9 cellular contexts compared by ENCODE assay signal in the genomic region with DNA sequence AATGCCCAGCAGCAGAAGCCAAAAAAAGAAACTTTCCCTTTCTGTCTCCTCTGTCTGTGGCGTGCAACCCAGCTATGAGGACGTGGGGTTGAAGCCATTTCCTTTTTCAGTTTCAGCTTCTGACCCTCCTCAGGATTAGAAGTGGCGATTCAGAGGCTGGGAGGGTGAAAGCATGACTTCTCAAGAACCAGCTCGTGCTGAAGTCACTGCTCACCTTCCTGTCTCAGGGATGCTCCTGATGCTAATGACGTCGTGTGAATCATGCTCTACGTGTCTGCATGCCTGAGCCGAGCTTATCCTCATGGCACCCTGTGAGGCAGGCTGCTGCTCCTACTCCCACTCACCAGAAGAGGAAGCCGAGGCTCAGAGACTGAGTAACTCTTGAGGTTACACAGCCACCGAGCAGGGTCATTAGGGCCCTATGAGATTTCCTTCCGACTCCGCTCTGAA. TPM values are rescaled to one million over a fixed set of nuclear protein-coding genes. Genes with fewer than 3 reads are reported as not detected.
DNase-seq lines count a peak whose midpoint lies in the region; ATAC-seq, FAIRE-seq and TF ChIP-seq lines count a peak whose summit lies in the region.
"Had no signal": no experiment of that assay in that cellular context is flagged by ENCODE, and none has a peak within 500 bp of the region (broad histone marks: within the 10 kb centered on the region; RNA-seq: fewer than 3 reads in every experiment).

No MANE protein-coding gene starts in this region.

- no peak overlapping the region for H3K4me3 ChIP-seq in A549

- CTCF ChIA-PET in A549 (lab: Yijun Ruan, JAX): interaction anchor here (1.6 to 2.6 kb wide), 3 partner anchors 17 to 85 kb away, joined by 8 to 12 read pairs (median 10); no protein-coding TSS in a partner anchor

- TF ChIP-seq POLR2A in A549 (IDR thresholded peaks at IDR 0.05; ENCODE audit: low read length): no peak

- TF ChIP-seq CTCF in A549 (IDR thresholded peaks at IDR 0.05): no peak

- no peaks in the 10 kb centered on the region for H3K4me1 ChIP-seq in A549

- no peak for TF ChIP-seq EP300 in A549 (IDR thresholded peaks at IDR 0.05)

- POLR2A ChIA-PET in A549 (lab: Yijun Ruan, JAX): no interaction called here

- ATAC-seq in A549 (peak; percentile 65 to 66), GM18502 (IDR thresholded peaks at IDR 0.05; ENCODE audit: poor library complexity, unreplicated experiment) (peak; percentile 88), HG02623 (IDR thresholded peaks at IDR 0.05; ENCODE audit: unreplicated experiment) (peak; percentile 76)

- TF ChIP-seq RAD21 in A549 (conservative IDR thresholded peaks at IDR 0.05 in 1 of 2, IDR thresholded peaks at IDR 0.05 in 1 of 2): no peak

- no peak for FAIRE-seq in A549 (lab: Jason Lieb, UNC)
- FAIRE-seq in urothelium cell line (lab: Jason Lieb, UNC): peak; percentile 92
- FAIRE-seq: colon had no signal

- WGBS in A549 (ENCODE audit: missing lambda C conversion rate): 39% methylated on average over 12 of the region's 12 CpGs

- H3K27ac ChIP-seq in A549: no peak overlapping the region

- no peaks in the 10 kb centered on the region for H3K9me3 ChIP-seq in A549

- peak in 1 of 2 experiments; percentile 44 for DNase-seq in A549 (ENCODE audit: low read depth in 1 of 2, low spot score in 1 of 2)
- DNase-seq in NOMO-1 treated with DMSO at 0.1 percent for 48 hours (lab: John Stamatoyannopoulos, UW; ENCODE audit: unreplicated experiment): peak; percentile 83
- DNase-seq in fibroblast of peridontal ligament (ENCODE audit: extremely low read depth): peak; percentile 28
- peak; percentile 80 for DNase-seq in urothelium cell line (ENCODE audit: low spot score)
- DNase-seq in amniotic stem cell (lab: John Stamatoyannopoulos, UW): no peak
- DNase-seq in activated effector memory CD4-positive, alpha-beta T cell treated with Interleukin-2 at 50 U/mL for 16 hours: no peak

- no peak overlapping the region for H3K4me2 ChIP-seq in A549

TF ChIP-seq in A549, 52 proteins besides CTCF, POLR2A, EP300 and RAD21:
- TF ChIP-seq FOSL2 (IDR thresholded peaks at IDR 0.05) (no peak), FOSL2 (CRISPR knock-in tag; IDR thresholded peaks at IDR 0.05) (no peak), NPAS2 (CRISPR knock-in tag; IDR thresholded peaks at IDR 0.05; ENCODE audit: borderline replicate concordance) (no peak), HOXB5 (CRISPR knock-in tag; IDR thresholded peaks at IDR 0.05) (no peak), HOXA7 (CRISPR knock-in tag; IDR thresholded peaks at IDR 0.05) (no peak), JUN (IDR thresholded peaks at IDR 0.05) (no peak)
- TF ChIP-seq, protein P1, sequence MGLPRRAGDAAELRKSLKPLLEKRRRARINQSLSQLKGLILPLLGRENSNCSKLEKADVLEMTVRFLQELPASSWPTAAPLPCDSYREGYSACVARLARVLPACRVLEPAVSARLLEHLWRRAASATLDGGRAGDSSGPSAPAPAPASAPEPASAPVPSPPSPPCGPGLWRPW (IDR thresholded peaks at IDR 0.05): no peak

RNA-seq across cellular contexts. Expression of gene LPO, which starts 5.7 kb away (rescaled TPM):
- polyA plus RNA-seq in A549 (2011; rRNA removed) (not detected in 2 replicates), A549 (2017; fragmentation: RNase III; extraction: RNeasy Plus Mini Kit Qiagen cat#74134 plus additional on column Dnase treatment) (not detected in 3 replicates)
- not detected in 2 replicates for polyA plus RNA-seq in A549 (2012; cell fraction: cytosol; rRNA removed)
- not detected in 2 replicates for polyA plus RNA-seq in A549 (2012; cell fraction: nucleus; rRNA removed)
- not detected in 2 replicates for polyA minus RNA-seq in A549 (2011; rRNA and poly(A)+ RNA removed)

RNA-seq across cellular contexts. Expression of gene MKS1, which starts 13.7 kb away (rescaled TPM):
- polyA plus RNA-seq in A549 (2011; rRNA removed) (18.6 and 19.0 TPM in 2 replicates), A549 (2017; fragmentation: RNase III; extraction: RNeasy Plus Mini Kit Qiagen cat#74134 plus additional on column Dnase treatment) (15.8 to 17.3 TPM (median 16.2 TPM) in 3 replicates)
- polyA plus RNA-seq in A549 (2012; cell fraction: cytosol; rRNA removed): 12.5 and 12.6 TPM in 2 replicates
- 19.2 and 25.7 TPM in 2 replicates for polyA plus RNA-seq in A549 (2012; cell fraction: nucleus; rRNA removed)
- polyA minus RNA-seq in A549 (2011; rRNA and poly(A)+ RNA removed): 14.3 and 16.4 TPM in 2 replicates

RNA-seq across cellular contexts. Expression of gene EPX, which starts 40.2 kb away (rescaled TPM):
- not detected in 2 replicates for polyA plus RNA-seq in A549 (2011; rRNA removed)
- not detected in 2 replicates for polyA plus RNA-seq in A549 (2012; cell fraction: cytosol; rRNA removed)
- polyA plus RNA-seq in A549 (2012; cell fraction: nucleus; rRNA removed): not detected in 2 replicates
- not detected in 3 replicates for polyA plus RNA-seq in A549 (2017; fragmentation: RNase III; extraction: RNeasy Plus Mini Kit Qiagen cat#74134 plus additional on column Dnase treatment)
- not detected in 2 replicates for polyA minus RNA-seq in A549 (2011; rRNA and poly(A)+ RNA removed)

RNA-seq across cellular contexts. Expression of gene MPO, which starts 48.0 kb away (rescaled TPM):
- not detected in 2 replicates for polyA plus RNA-seq in A549 (2011; rRNA removed)
- 0.01 TPM in 1 of 2 replicates, not detected in the other for polyA plus RNA-seq in A549 (2012; cell fraction: cytosol; rRNA removed)
- polyA plus RNA-seq in A549 (2012; cell fraction: nucleus; rRNA removed): not detected in 2 replicates
- polyA plus RNA-seq in A549 (2017; fragmentation: RNase III; extraction: RNeasy Plus Mini Kit Qiagen cat#74134 plus additional on column Dnase treatment): not detected in 3 replicates
- polyA minus RNA-seq in A549 (2011; rRNA and poly(A)+ RNA removed): not detected in 2 replicates

Comparison
In these comparisons a context has a peak if more than half of its experiments do, and no peak if none do; other contexts are left out.
1. DNase-seq: peak in NOMO-1 treated with DMSO at 0.1 percent for 48 hours (single experiment), fibroblast of peridontal ligament (single experiment) and urothelium cell line (single experiment); none in amniotic stem cell (single experiment) and activated effector memory CD4-positive, alpha-beta T cell treated with Interleukin-2 at 50 U/mL for 16 hours (single experiment).
2. Peak in every context shown above with its lines, with median percentiles within 50 percentile points of each other: ATAC-seq.